ENCODE assay signal across 19 cellular contexts in the genomic region with DNA sequence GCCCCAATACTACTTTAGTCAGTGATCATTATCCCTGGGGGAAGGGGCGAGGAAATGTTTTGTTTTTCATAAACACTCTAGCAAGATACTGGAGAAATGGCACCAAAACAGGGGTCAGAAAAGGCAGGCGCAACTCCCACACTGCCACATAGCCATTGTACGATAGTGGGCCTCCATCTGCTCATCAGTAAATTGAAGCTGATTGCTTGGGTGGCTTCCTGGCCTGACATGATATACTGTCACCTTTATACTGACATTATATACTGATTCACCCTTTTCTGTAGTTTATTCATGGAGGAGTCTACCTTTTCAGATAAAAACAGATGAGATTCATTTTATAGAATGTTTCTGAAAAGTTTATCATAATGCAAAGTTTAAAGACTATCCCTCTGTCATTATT. TPM values are rescaled to one million over a fixed set of nuclear protein-coding genes. Genes with fewer than 3 reads are reported as not detected.
A peak's percentile ranks its signal among the peaks of the same experiment; 100 is the strongest.
DNase-seq lines count a peak whose midpoint lies in the region; ATAC-seq, FAIRE-seq and TF ChIP-seq lines count a peak whose summit lies in the region.
"Had no signal": no experiment of that assay in that cellular context is flagged by ENCODE, and none has a peak within 500 bp of the region (broad histone marks: within the 10 kb centered on the region; RNA-seq: fewer than 3 reads in every experiment).

No MANE protein-coding gene starts in this region.

- no peak for TF ChIP-seq RAD21 in A549 (conservative IDR thresholded peaks at IDR 0.05 in 1 of 2, IDR thresholded peaks at IDR 0.05 in 1 of 2)

- 92% methylated on average over 3 of the region's 3 CpGs for WGBS in A549 (ENCODE audit: missing lambda C conversion rate)

- no peak overlapping the region for H3K27ac ChIP-seq in A549
- H3K27ac ChIP-seq in VCaP, result peak overlapping the region; percentile 78; the same call in 1 of the 2 replicates
- H3K27ac ChIP-seq in breast epithelium, result no peak overlapping the region
- H3K27ac ChIP-seq: BLaER1 treated with 17β-estradiol and CSF1 and Interleukin-3, amounts not matched to agents 10 nM and 100 nM; SJCRH30 had no signal

- no peak for TF ChIP-seq POLR2A in A549 (IDR thresholded peaks at IDR 0.05; ENCODE audit: low read length)
- no peak for TF ChIP-seq POLR2A in breast epithelium (IDR thresholded peaks at IDR 0.05)

- H3K27ac Mint-ChIP-seq in nephron progenitor cell, result peak overlapping the region; percentile 29
- H3K27ac Mint-ChIP-seq in activated naive CD8-positive, alpha-beta T cell treated with anti-CD3 and anti-CD28 coated beads for 36 hours, result no peak overlapping the region
- H3K27ac Mint-ChIP-seq: CD8-positive, alpha-beta T cell had no signal

- peak overlapping the region; percentile 18; the same call in 2 of the 3 replicates for H3K4me2 ChIP-seq in A549
- H3K4me2 ChIP-seq: BLaER1 treated with 17β-estradiol and CSF1 and Interleukin-3, amounts not matched to agents 10 nM and 100 nM had no signal

- POLR2A ChIA-PET in A549 (lab: Yijun Ruan, JAX), result no interaction called here

- H3K27me3 Mint-ChIP-seq in nephron progenitor cell (ENCODE audit: low read depth, poor library complexity), result no peaks in the 10 kb centered on the region
- H3K27me3 Mint-ChIP-seq in activated naive CD8-positive, alpha-beta T cell treated with anti-CD3 and anti-CD28 coated beads for 36 hours, result peaks cover 19% of the 10 kb centered on the region

- H3K4me1 ChIP-seq in A549 (peaks cover 79% of the 10 kb centered on the region), breast epithelium (no peaks in the 10 kb centered on the region)
- H3K4me1 ChIP-seq: SJCRH30 had no signal

- intact Hi-C loops in breast epithelium (cut with DNase I; ENCODE audit: low total_unique reads), result no loop called here

- H3K9me3 Mint-ChIP-seq in nephron progenitor cell, result peaks cover 5% of the 10 kb centered on the region
- no peaks in the 10 kb centered on the region for H3K9me3 Mint-ChIP-seq in activated naive CD8-positive, alpha-beta T cell treated with anti-CD3 and anti-CD28 coated beads for 36 hours
- H3K9me3 Mint-ChIP-seq: CD8-positive, alpha-beta T cell had no signal

- no peak overlapping the region for H3K4me3 Mint-ChIP-seq in nephron progenitor cell
- H3K4me3 Mint-ChIP-seq in activated naive CD8-positive, alpha-beta T cell treated with anti-CD3 and anti-CD28 coated beads for 36 hours, result no peak overlapping the region
- H3K4me3 Mint-ChIP-seq: CD8-positive, alpha-beta T cell had no signal

- peaks cover 13% of the 10 kb centered on the region for H3K36me3 Mint-ChIP-seq in nephron progenitor cell (ENCODE audit: low read depth)
- no peaks in the 10 kb centered on the region for H3K36me3 Mint-ChIP-seq in activated naive CD8-positive, alpha-beta T cell treated with anti-CD3 and anti-CD28 coated beads for 36 hours
- H3K36me3 Mint-ChIP-seq: CD8-positive, alpha-beta T cell had no signal

- H3K27me3 ChIP-seq in breast epithelium, result no peaks in the 10 kb centered on the region
- H3K27me3 ChIP-seq: BLaER1 treated with 17β-estradiol and CSF1 and Interleukin-3, amounts not matched to agents 10 nM and 100 nM; SJCRH30 had no signal

- H3K4me3 ChIP-seq in A549 (no peak overlapping the region), breast epithelium (no peak overlapping the region)
- H3K4me3 ChIP-seq: BLaER1 treated with 17β-estradiol and CSF1 and Interleukin-3, amounts not matched to agents 10 nM and 100 nM; GM12878; SJCRH30 had no signal

- CTCF ChIA-PET in A549 (lab: Yijun Ruan, JAX), result interaction anchor here (1.0 to 2.2 kb wide), 5 partner anchors 9 to 71 kb away, joined by 3 to 8 read pairs (median 6); no protein-coding TSS in a partner anchor

- no peak; a peak in 1 of 6 replicates for ATAC-seq in A549
- no peak for ATAC-seq in HG03432 (IDR thresholded peaks at IDR 0.05; ENCODE audit: unreplicated experiment)
- ATAC-seq: CD8-positive, alpha-beta T cell; GM12878; HCT116 had no signal

- no peak for TF ChIP-seq EP300 in A549 (IDR thresholded peaks at IDR 0.05)

- FAIRE-seq in A549 (lab: Jason Lieb, UNC), result no peak
- FAIRE-seq: GM12878, GM19239 had no signal

- H3K9me3 ChIP-seq in A549 (no peaks in the 10 kb centered on the region), breast epithelium (no peaks in the 10 kb centered on the region)
- H3K9me3 ChIP-seq: BLaER1 treated with 17β-estradiol and CSF1 and Interleukin-3, amounts not matched to agents 10 nM and 100 nM; SJCRH30 had no signal

- TF ChIP-seq CTCF in A549 (IDR thresholded peaks at IDR 0.05) (no peak), VCaP (conservative IDR thresholded peaks at IDR 0.05) (no peak), nephron progenitor cell (IDR thresholded peaks at IDR 0.05) (no peak), breast epithelium (IDR thresholded peaks at IDR 0.05) (no peak)

- no peaks in the 10 kb centered on the region for H3K36me3 ChIP-seq in breast epithelium
- H3K36me3 ChIP-seq: BLaER1 treated with 17β-estradiol and CSF1 and Interleukin-3, amounts not matched to agents 10 nM and 100 nM had no signal

- no peak for DNase-seq in A549 (ENCODE audit: low read depth in 1 of 2, low spot score in 1 of 2)
- peak; percentile 23 to 35 for DNase-seq in NCI-H1930 (lab: John Stamatoyannopoulos, UW)
- DNase-seq in nephron progenitor cell, result no peak
- no peak for DNase-seq in breast epithelium (ENCODE audit: low spot score in 2 of 2)
- DNase-seq in activated naive CD8-positive, alpha-beta T cell treated with anti-CD3 and anti-CD28 coated beads for 36 hours, result no peak
- DNase-seq: CD8-positive, alpha-beta T cell; DMS53; EL; GOT3; NCI-H1694; NCI-H345; NCI-H524 treated with DMSO at 0.1 percent for 48 hours; SJCRH30 had no signal

- H3K4me1 Mint-ChIP-seq in nephron progenitor cell, result peaks cover 54% of the 10 kb centered on the region
- H3K4me1 Mint-ChIP-seq in activated naive CD8-positive, alpha-beta T cell treated with anti-CD3 and anti-CD28 coated beads for 36 hours, result no peaks in the 10 kb centered on the region

TF ChIP-seq in A549, 52 proteins besides CTCF, POLR2A, EP300 and RAD21:
- no peak for TF ChIP-seq RCOR1 (IDR thresholded peaks at IDR 0.05; ENCODE audit: low read depth, low read length)
- TF ChIP-seq CHD4 (IDR thresholded peaks at IDR 0.05; ENCODE audit: borderline replicate concordance), result no peak
- no peak for TF ChIP-seq NPAS2 (CRISPR knock-in tag; IDR thresholded peaks at IDR 0.05; ENCODE audit: borderline replicate concordance)
- TF ChIP-seq, protein P1, sequence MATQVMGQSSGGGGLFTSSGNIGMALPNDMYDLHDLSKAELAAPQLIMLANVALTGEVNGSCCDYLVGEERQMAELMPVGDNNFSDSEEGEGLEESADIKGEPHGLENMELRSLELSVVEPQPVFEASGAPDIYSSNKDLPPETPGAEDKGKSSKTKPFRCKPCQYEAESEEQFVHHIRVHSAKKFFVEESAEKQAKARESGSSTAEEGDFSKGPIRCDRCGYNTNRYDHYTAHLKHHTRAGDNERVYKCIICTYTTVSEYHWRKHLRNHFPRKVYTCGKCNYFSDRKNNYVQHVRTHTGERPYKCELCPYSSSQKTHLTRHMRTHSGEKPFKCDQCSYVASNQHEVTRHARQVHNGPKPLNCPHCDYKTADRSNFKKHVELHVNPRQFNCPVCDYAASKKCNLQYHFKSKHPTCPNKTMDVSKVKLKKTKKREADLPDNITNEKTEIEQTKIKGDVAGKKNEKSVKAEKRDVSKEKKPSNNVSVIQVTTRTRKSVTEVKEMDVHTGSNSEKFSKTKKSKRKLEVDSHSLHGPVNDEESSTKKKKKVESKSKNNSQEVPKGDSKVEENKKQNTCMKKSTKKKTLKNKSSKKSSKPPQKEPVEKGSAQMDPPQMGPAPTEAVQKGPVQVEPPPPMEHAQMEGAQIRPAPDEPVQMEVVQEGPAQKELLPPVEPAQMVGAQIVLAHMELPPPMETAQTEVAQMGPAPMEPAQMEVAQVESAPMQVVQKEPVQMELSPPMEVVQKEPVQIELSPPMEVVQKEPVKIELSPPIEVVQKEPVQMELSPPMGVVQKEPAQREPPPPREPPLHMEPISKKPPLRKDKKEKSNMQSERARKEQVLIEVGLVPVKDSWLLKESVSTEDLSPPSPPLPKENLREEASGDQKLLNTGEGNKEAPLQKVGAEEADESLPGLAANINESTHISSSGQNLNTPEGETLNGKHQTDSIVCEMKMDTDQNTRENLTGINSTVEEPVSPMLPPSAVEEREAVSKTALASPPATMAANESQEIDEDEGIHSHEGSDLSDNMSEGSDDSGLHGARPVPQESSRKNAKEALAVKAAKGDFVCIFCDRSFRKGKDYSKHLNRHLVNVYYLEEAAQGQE (IDR thresholded peaks at IDR 0.05), result no peak
- no peak for TF ChIP-seq RFX5 (IDR thresholded peaks at IDR 0.05)
- no peak for TF ChIP-seq TFCP2L1 (CRISPR knock-in tag; IDR thresholded peaks at IDR 0.05)
- no peak for TF ChIP-seq FOSB (CRISPR knock-in tag; IDR thresholded peaks at IDR 0.05)
TF ChIP-seq in A549: peak in this region for 0.

RNA-seq across cellular contexts. Expression of a gene that starts 51.6 kb away (rescaled TPM):
- polyA plus RNA-seq in A549 (2011; rRNA removed) (33.1 and 35.9 TPM in 2 replicates), A549 (2017; fragmentation: RNase III; extraction: RNeasy Plus Mini Kit Qiagen cat#74134 plus additional on column Dnase treatment) (31.4 to 32.0 TPM (median 31.6 TPM) in 3 replicates)
- 20.9 and 23.7 TPM in 2 replicates for polyA plus RNA-seq in A549 (2012; cell fraction: cytosol; rRNA removed)
- polyA plus RNA-seq in A549 (2012; cell fraction: nucleus; rRNA removed), result 12.1 and 13.2 TPM in 2 replicates
- 6.8 and 7.7 TPM in 2 replicates for polyA minus RNA-seq in A549 (2011; rRNA and poly(A)+ RNA removed)
- total RNA-seq in breast epithelium, result 1 to 10 TPM; 2.2 to 9.7 (median 4.9) TPM
- 10 to 100 TPM; 27.9 to 35.1 TPM for total RNA-seq in activated naive CD8-positive, alpha-beta T cell treated with anti-CD3 and anti-CD28 coated beads for 36 hours

RNA-seq across cellular contexts. Expression of a gene that starts 57.9 kb away (rescaled TPM):
- 130 and 145 TPM in 2 replicates for polyA plus RNA-seq in A549 (2011; rRNA removed)
- polyA plus RNA-seq in A549 (2012; cell fraction: cytosol; rRNA removed), result 24.3 and 35.8 TPM in 2 replicates
- 30.6 and 51.3 TPM in 2 replicates for polyA plus RNA-seq in A549 (2012; cell fraction: nucleus; rRNA removed)
- 40.9 to 43.5 TPM (median 41.2 TPM) in 3 replicates for polyA plus RNA-seq in A549 (2017; fragmentation: RNase III; extraction: RNeasy Plus Mini Kit Qiagen cat#74134 plus additional on column Dnase treatment)
- 241 and 257 TPM in 2 replicates for polyA minus RNA-seq in A549 (2011; rRNA and poly(A)+ RNA removed)
- 10 to 100 TPM; 28.5 to 93.7 (median 34.2) TPM for total RNA-seq in breast epithelium
- total RNA-seq in activated naive CD8-positive, alpha-beta T cell treated with anti-CD3 and anti-CD28 coated beads for 36 hours, result under 1 TPM; 0.06 to 0.08 TPM

Comparison
In these comparisons a context has a peak if more than half of its experiments do, and no peak if none do; other contexts are left out.
1. DNase-seq: peak in NCI-H1930 (2 of 2); none in A549 (0 of 2), nephron progenitor cell (single experiment), breast epithelium (0 of 2) and activated naive CD8-positive, alpha-beta T cell treated with anti-CD3 and anti-CD28 coated beads for 36 hours (single experiment).
2. RNA of a gene that starts 57.9 kb away (total RNA-seq): 28.5 to 93.7 TPM in breast epithelium; 0.06 to 0.08 TPM in activated naive CD8-positive, alpha-beta T cell treated with anti-CD3 and anti-CD28 coated beads for 36 hours; every median in the first group is over 10 times any median in the second.